Comparison of ENCODE assay signal across 1 cellular context in genomic region chr9:72981433-72981832, GRCh38.
TF ChIP-seq lines count a peak whose summit lies in the region.

No MANE protein-coding gene starts in this region.

TF ChIP-seq in H1, 55 proteins besides CTCF, POLR2A, EP300 and RAD21:
- TF ChIP-seq RFX5 (IDR thresholded peaks at IDR 0.05; ENCODE audit: borderline replicate concordance, low read depth, low read length) (no peak), PHF8 (conservative IDR thresholded peaks at IDR 0.05; ENCODE audit: low read depth, low read length) (no peak), FOSL1 (IDR thresholded peaks at IDR 0.05; ENCODE audit: insufficient read depth, low read depth, low read length) (no peak), JUN (IDR thresholded peaks at IDR 0.05; ENCODE audit: low read depth, low read length) (no peak), ZNF274 (IDR thresholded peaks at IDR 0.05; ENCODE audit: borderline replicate concordance, extremely low read depth, low read length) (no peak)
